Comparison of ENCODE assay signal across 40 cellular contexts in the genomic region with DNA sequence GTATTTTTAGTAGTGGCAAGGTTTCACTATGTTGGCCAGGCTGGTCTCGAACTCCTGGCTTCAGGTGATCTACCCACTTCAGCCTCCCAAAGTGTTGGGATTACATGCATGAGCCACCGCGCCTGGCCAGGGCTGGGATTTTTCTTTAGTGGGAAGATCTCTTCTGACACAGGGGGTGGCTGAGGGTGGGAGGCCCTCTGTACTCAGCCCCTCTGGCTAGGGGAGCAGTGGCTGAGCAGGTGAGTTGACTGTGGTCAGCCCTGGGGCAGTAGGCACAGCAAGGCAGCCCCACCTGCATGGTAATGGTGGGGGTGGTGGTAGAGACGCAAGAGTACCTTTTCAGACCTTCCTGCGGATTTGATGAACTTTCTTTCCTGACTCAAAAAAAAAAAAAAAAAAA. TPM values are rescaled to one million over a fixed set of nuclear protein-coding genes. Genes with fewer than 3 reads are reported as not detected.
"Had no signal": no experiment of that assay in that cellular context is flagged by ENCODE, and none has a peak within 500 bp of the region (broad histone marks: within the 10 kb centered on the region; RNA-seq: fewer than 3 reads in every experiment).

No MANE protein-coding gene starts in this region.

- H3K4me3 Mint-ChIP-seq: activated naive CD4-positive, alpha-beta T cell treated with anti-CD3 and anti-CD28 coated beads for 36 hours; activated naive CD4-positive, alpha-beta T cell treated with anti-CD3 and anti-CD28 coated beads, Interleukin-2, amount 10 ng/mL, durations not matched to agents 7 days and 5 days; activated naive CD4-positive, alpha-beta T cell treated with anti-CD3 and anti-CD28 coated beads, Interleukin-2, amount 50 U/mL, for 24 hours; activated naive CD8-positive, alpha-beta T cell; activated naive CD8-positive, alpha-beta T cell treated with anti-CD3 and anti-CD28 coated beads for 36 hours; activated naive CD8-positive, alpha-beta T cell treated with anti-CD3 and anti-CD28 coated beads, Interleukin-2, amount 10 ng/mL, durations not matched to agents 7 days and 5 days; activated naive CD8-positive, alpha-beta T cell treated with anti-CD3 and anti-CD28 coated beads, Interleukin-2, amount 50 U/mL, for 24 hours; activated T-cell treated with anti-CD3 and anti-CD28 coated beads, Interleukin-2, amount 50 U/mL, for 24 hours; activated T-cell treated with anti-CD3 and anti-CD28 coated beads, Interleukin-2, amount 50 U/mL, for 4 hours; activated T-cell treated with anti-CD3 and anti-CD28 coated beads, Interleukin-2, amount 50 U/mL, for 72 hours; activated T-helper 1 cell treated with anti-CD3 and anti-CD28 coated beads, Interleukin-12 subunit alpha, Interleukin-12 subunit beta, Interleukin-2, Interleukin-4 antibody, amounts not matched to agents 30 ng/mL and 10 ng/mL and 1 ng/mL, durations not matched to agents 14 hours and 24 hours and 36 hours; activated T-helper 17 cell treated with anti-CD3 and anti-CD28 coated beads, Interleukin-2, amount 50 U/mL, for 72 hours; brain; central memory CD8-positive, alpha-beta T cell had no signal

- H3K27ac ChIP-seq: adrenal gland, ascending aorta, body of pancreas, brain microvascular endothelial cell, breast epithelium, cardiac muscle cell had no signal

- DNase-seq: activated effector memory CD4-positive, alpha-beta T cell treated with anti-CD3 and anti-CD28 coated beads, Interleukin-2, amount 50 U/mL, for 16 hours; activated effector memory CD4-positive, alpha-beta T cell treated with Interleukin-2 at 50 U/mL for 16 hours; activated gamma-delta T cell; activated gamma-delta T cell treated with Interleukin-2 at 50 U/mL for 16 hours; activated naive CD4-positive, alpha-beta T cell; activated naive CD4-positive, alpha-beta T cell treated with anti-CD3 and anti-CD28 coated beads for 36 hours; activated naive CD4-positive, alpha-beta T cell treated with anti-CD3 and anti-CD28 coated beads, Interleukin-2, amount 10 ng/mL, durations not matched to agents 7 days and 5 days; activated naive CD4-positive, alpha-beta T cell treated with anti-CD3 and anti-CD28 coated beads, Interleukin-2, amount 50 U/mL, for 16 hours; activated naive CD4-positive, alpha-beta T cell treated with Interleukin-2 at 50 U/mL for 16 hours; activated naive CD8-positive, alpha-beta T cell treated with anti-CD3 and anti-CD28 coated beads for 36 hours; activated naive CD8-positive, alpha-beta T cell treated with anti-CD3 and anti-CD28 coated beads, Interleukin-2, amount 10 ng/mL, durations not matched to agents 7 days and 5 days; activated naive CD8-positive, alpha-beta T cell treated with anti-CD3 and anti-CD28 coated beads, Interleukin-2, amount 50 U/mL, for 24 hours; activated T-cell treated with anti-CD3 and anti-CD28 coated beads, Interleukin-2, amount 50 U/mL, for 1 hour; activated T-cell treated with anti-CD3 and anti-CD28 coated beads, Interleukin-2, amount 50 U/mL, for 24 hours; activated T-cell treated with anti-CD3 and anti-CD28 coated beads, Interleukin-2, amount 50 U/mL, for 4 hours; activated T-cell treated with anti-CD3 and anti-CD28 coated beads, Interleukin-2, amount 50 U/mL, for 48 hours; activated T-cell treated with anti-CD3 and anti-CD28 coated beads, Interleukin-2, amount 50 U/mL, for 72 hours; adrenal gland; amniotic stem cell; amygdala; anterior cingulate cortex; aorta; body of pancreas; brain microvascular endothelial cell; caudate nucleus; central memory CD4-positive, alpha-beta T cell; cerebellar nuclear complex had no signal

- H3K9me3 ChIP-seq: adrenal gland, ascending aorta, body of pancreas, breast epithelium had no signal

- H3K36me3 Mint-ChIP-seq: activated naive CD4-positive, alpha-beta T cell treated with anti-CD3 and anti-CD28 coated beads, Interleukin-2, amount 10 ng/mL, durations not matched to agents 7 days and 5 days; activated naive CD4-positive, alpha-beta T cell treated with anti-CD3 and anti-CD28 coated beads, Interleukin-2, amount 50 U/mL, for 24 hours; activated naive CD4-positive, alpha-beta T cell treated with anti-CD3 and anti-CD28 coated beads, Interleukin-2, amount 50 U/mL, for 72 hours; activated naive CD8-positive, alpha-beta T cell; activated naive CD8-positive, alpha-beta T cell treated with anti-CD3 and anti-CD28 coated beads for 36 hours; activated naive CD8-positive, alpha-beta T cell treated with anti-CD3 and anti-CD28 coated beads, Interleukin-2, amount 10 ng/mL, durations not matched to agents 7 days and 5 days; brain had no signal

- H3K9me3 Mint-ChIP-seq: activated naive CD4-positive, alpha-beta T cell treated with anti-CD3 and anti-CD28 coated beads for 36 hours; activated naive CD4-positive, alpha-beta T cell treated with anti-CD3 and anti-CD28 coated beads, Interleukin-2, amount 10 ng/mL, durations not matched to agents 7 days and 5 days; activated naive CD4-positive, alpha-beta T cell treated with anti-CD3 and anti-CD28 coated beads, Interleukin-2, amount 50 U/mL, for 24 hours; activated naive CD4-positive, alpha-beta T cell treated with anti-CD3 and anti-CD28 coated beads, Interleukin-2, amount 50 U/mL, for 72 hours; activated naive CD8-positive, alpha-beta T cell treated with anti-CD3 and anti-CD28 coated beads for 36 hours; activated naive CD8-positive, alpha-beta T cell treated with anti-CD3 and anti-CD28 coated beads, Interleukin-2, amount 10 ng/mL, durations not matched to agents 7 days and 5 days; activated naive CD8-positive, alpha-beta T cell treated with anti-CD3 and anti-CD28 coated beads, Interleukin-2, amount 50 U/mL, for 24 hours; activated T-cell treated with anti-CD3 and anti-CD28 coated beads, Interleukin-2, amount 50 U/mL, for 24 hours; activated T-cell treated with anti-CD3 and anti-CD28 coated beads, Interleukin-2, amount 50 U/mL, for 4 hours; activated T-cell treated with anti-CD3 and anti-CD28 coated beads, Interleukin-2, amount 50 U/mL, for 72 hours; activated T-helper 1 cell treated with anti-CD3 and anti-CD28 coated beads, Interleukin-12 subunit alpha, Interleukin-12 subunit beta, Interleukin-2, Interleukin-4 antibody, amounts not matched to agents 30 ng/mL and 10 ng/mL and 1 ng/mL, durations not matched to agents 14 hours and 24 hours and 36 hours; activated T-helper 17 cell treated with anti-CD3 and anti-CD28 coated beads, Interleukin-2, amount 50 U/mL, for 72 hours; activated T-helper 2 cell treated with anti-CD3 and anti-CD28 coated beads, Interferon-gamma antibody, Interleukin-2, Interleukin-4, amounts not matched to agents 10 μg/mL and 5 μg/mL and 100 μg/mL, durations not matched to agents 14 hours and 24 hours and 36 hours; central memory CD8-positive, alpha-beta T cell had no signal

- H3K36me3 ChIP-seq: adrenal gland, ascending aorta, brain microvascular endothelial cell, breast epithelium, cardiac muscle cell had no signal

- H3K27me3 ChIP-seq: adrenal gland, ascending aorta, body of pancreas, brain microvascular endothelial cell, breast epithelium, cardiac muscle cell had no signal

- ATAC-seq: activated naive CD4-positive, alpha-beta T cell treated with anti-CD3 and anti-CD28 coated beads, Interleukin-2, amount 50 U/mL, for 72 hours; activated naive CD8-positive, alpha-beta T cell treated with anti-CD3 and anti-CD28 coated beads, Interleukin-2, amount 50 U/mL, for 24 hours; activated T-cell treated with anti-CD3 and anti-CD28 coated beads, Interleukin-2, amount 50 U/mL, for 4 hours; activated T-cell treated with anti-CD3 and anti-CD28 coated beads, Interleukin-2, amount 50 U/mL, for 72 hours; activated T-helper 17 cell treated with anti-CD3 and anti-CD28 coated beads, Interleukin-2, amount 50 U/mL, for 72 hours; body of pancreas had no signal

- H3K4me1 Mint-ChIP-seq: activated naive CD4-positive, alpha-beta T cell treated with anti-CD3 and anti-CD28 coated beads, Interleukin-2, amount 10 ng/mL, durations not matched to agents 7 days and 5 days; activated naive CD4-positive, alpha-beta T cell treated with anti-CD3 and anti-CD28 coated beads, Interleukin-2, amount 50 U/mL, for 24 hours; activated naive CD8-positive, alpha-beta T cell treated with anti-CD3 and anti-CD28 coated beads for 36 hours; activated naive CD8-positive, alpha-beta T cell treated with anti-CD3 and anti-CD28 coated beads, Interleukin-2, amount 10 ng/mL, durations not matched to agents 7 days and 5 days; activated naive CD8-positive, alpha-beta T cell treated with anti-CD3 and anti-CD28 coated beads, Interleukin-2, amount 50 U/mL, for 24 hours; brain had no signal

- FAIRE-seq: astrocyte, bronchial epithelial cell had no signal

- H3K4me3 ChIP-seq: adrenal gland, ascending aorta, body of pancreas, breast epithelium, cardiac muscle cell had no signal

- H3K4me1 ChIP-seq: adrenal gland, ascending aorta, body of pancreas, breast epithelium had no signal

- H3K27ac Mint-ChIP-seq: activated naive CD4-positive, alpha-beta T cell treated with anti-CD3 and anti-CD28 coated beads for 36 hours; activated naive CD4-positive, alpha-beta T cell treated with anti-CD3 and anti-CD28 coated beads, Interleukin-2, amount 10 ng/mL, durations not matched to agents 7 days and 5 days; activated naive CD4-positive, alpha-beta T cell treated with anti-CD3 and anti-CD28 coated beads, Interleukin-2, amount 50 U/mL, for 24 hours; activated naive CD4-positive, alpha-beta T cell treated with anti-CD3 and anti-CD28 coated beads, Interleukin-2, amount 50 U/mL, for 72 hours; activated naive CD8-positive, alpha-beta T cell; activated naive CD8-positive, alpha-beta T cell treated with anti-CD3 and anti-CD28 coated beads for 36 hours; activated naive CD8-positive, alpha-beta T cell treated with anti-CD3 and anti-CD28 coated beads, Interleukin-2, amount 10 ng/mL, durations not matched to agents 7 days and 5 days; activated naive CD8-positive, alpha-beta T cell treated with anti-CD3 and anti-CD28 coated beads, Interleukin-2, amount 50 U/mL, for 24 hours; activated T-cell treated with anti-CD3 and anti-CD28 coated beads, Interleukin-2, amount 50 U/mL, for 24 hours; activated T-cell treated with anti-CD3 and anti-CD28 coated beads, Interleukin-2, amount 50 U/mL, for 72 hours; activated T-helper 1 cell treated with anti-CD3 and anti-CD28 coated beads, Interleukin-12 subunit alpha, Interleukin-12 subunit beta, Interleukin-2, Interleukin-4 antibody, amounts not matched to agents 30 ng/mL and 10 ng/mL and 1 ng/mL, durations not matched to agents 14 hours and 24 hours and 36 hours; activated T-helper 17 cell treated with anti-CD3 and anti-CD28 coated beads, Interleukin-2, amount 50 U/mL, for 72 hours; activated T-helper 2 cell treated with anti-CD3 and anti-CD28 coated beads, Interferon-gamma antibody, Interleukin-2, Interleukin-4, amounts not matched to agents 10 μg/mL and 5 μg/mL and 100 μg/mL, durations not matched to agents 14 hours and 24 hours and 36 hours; brain had no signal

RNA-seq across cellular contexts. Expression of a gene that starts 12.3 kb away (rescaled TPM):
- total RNA-seq: activated T-helper 1 cell treated with anti-CD3 and anti-CD28 coated beads, Interleukin-12 subunit alpha, Interleukin-12 subunit beta, Interleukin-2, Interleukin-4 antibody, amounts not matched to agents 30 ng/mL and 10 ng/mL and 1 ng/mL, durations not matched to agents 14 hours and 24 hours and 36 hours; activated T-helper 17 cell treated with anti-CD3 and anti-CD28 coated beads, Interleukin-2, amount 50 U/mL, for 72 hours; activated T-helper 2 cell treated with anti-CD3 and anti-CD28 coated beads, Interferon-gamma antibody, Interleukin-2, Interleukin-4, amounts not matched to agents 10 μg/mL and 5 μg/mL and 100 μg/mL, durations not matched to agents 14 hours and 24 hours and 36 hours had no signal
